In genomic region chr19:42012747-42013146, GRCh38 we compare ENCODE assay signal across 4 cellular contexts. TPM values are rescaled to one million over a fixed set of nuclear protein-coding genes. Genes with fewer than 3 reads are reported as not detected.
"Had no signal": no experiment of that assay in that cellular context is flagged by ENCODE, and none has a peak within 500 bp of the region (broad histone marks: within the 10 kb centered on the region; RNA-seq: fewer than 3 reads in every experiment).

No MANE protein-coding gene starts in this region.

RNA-seq across cellular contexts. Expression of gene GRIK5, which starts 57.3 kb away (rescaled TPM):
- total RNA-seq: HT-29, HT1080, IMR-90 had no signal
- polyA plus RNA-seq: IgD-negative memory B cell had no signal
